In the genomic region with DNA sequence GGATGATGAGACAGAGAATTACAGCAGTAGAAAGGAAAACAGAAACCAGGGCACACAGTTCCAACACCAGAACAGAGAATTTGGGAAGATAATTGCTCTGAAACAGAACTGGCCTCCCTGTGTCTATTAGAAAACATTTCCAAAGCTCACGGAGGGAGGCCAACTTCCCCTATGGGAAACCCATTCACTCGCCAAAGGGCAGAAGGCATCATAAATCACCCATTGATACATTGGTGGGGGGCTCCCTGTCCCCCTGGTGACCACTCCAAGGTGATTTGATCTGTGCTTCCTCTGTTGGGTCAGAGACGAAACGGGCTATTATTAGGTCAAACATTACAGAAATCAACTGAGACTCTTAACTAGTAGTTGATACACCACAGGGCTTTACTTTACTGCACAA, we compare ENCODE assay signal across 9 cellular contexts. TPM values are rescaled to one million over a fixed set of nuclear protein-coding genes. Genes with fewer than 3 reads are reported as not detected.
DNase-seq lines count a peak whose midpoint lies in the region; ATAC-seq and TF ChIP-seq lines count a peak whose summit lies in the region.
"Had no signal": no experiment of that assay in that cellular context is flagged by ENCODE, and none has a peak within 500 bp of the region (broad histone marks: within the 10 kb centered on the region; RNA-seq: fewer than 3 reads in every experiment).

No MANE protein-coding gene starts in this region.

- ATAC-seq in naive B cell (ENCODE audit: low read depth in 2 of 2): no peak

- no peak for TF ChIP-seq CTCF in AG10803 (conservative IDR thresholded peaks at IDR 0.05; ENCODE audit: low read length)

- H3K9me3 Mint-ChIP-seq in IgD-negative memory B cell (no peaks in the 10 kb centered on the region), naive B cell (no peaks in the 10 kb centered on the region)

- H3K27me3 Mint-ChIP-seq in IgD-negative memory B cell: no peaks in the 10 kb centered on the region
- no peaks in the 10 kb centered on the region for H3K27me3 Mint-ChIP-seq in naive B cell

- H3K4me1 ChIP-seq in SJCRH30: no peaks in the 10 kb centered on the region

- H3K36me3 ChIP-seq in SJCRH30: no peaks in the 10 kb centered on the region

- peaks cover 2% of the 10 kb centered on the region for H3K36me3 Mint-ChIP-seq in IgD-negative memory B cell
- H3K36me3 Mint-ChIP-seq in naive B cell: peaks cover 16 to 21% of the 10 kb centered on the region in 2 donors

- DNase-seq in AG10803 (ENCODE audit: low read depth) (no peak), caudate nucleus (lab: John Stamatoyannopoulos, UW) (no peak), naive B cell (no peak), hepatic stellate cell (ENCODE audit: low spot score) (no peak), Ammon's horn (ENCODE audit: low spot score) (no peak), HuH-7.5 (ENCODE audit: low spot score) (no peak), SJCRH30 (no peak)
- DNase-seq: NCI-H2029 had no signal

- no peaks in the 10 kb centered on the region for H3K9me3 ChIP-seq in SJCRH30 (replicated peaks)

- peak overlapping the region in 2 of 3 donors; percentile 52 to 79 for H3K27ac Mint-ChIP-seq in IgD-negative memory B cell
- peak overlapping the region in 2 of 6 donors; percentile 39 to 67 for H3K27ac Mint-ChIP-seq in naive B cell

- H3K4me3 ChIP-seq in AG10803 (ENCODE audit: low read length) (peak overlapping the region; percentile 97), SJCRH30 (no peak overlapping the region)

- H3K4me1 Mint-ChIP-seq in IgD-negative memory B cell (peaks cover 46 to 58% (median 56%) of the 10 kb centered on the region in 3 donors), naive B cell (peaks cover 57 to 73% (median 58%) of the 10 kb centered on the region in 3 donors)

- H3K27me3 ChIP-seq in SJCRH30: no peaks in the 10 kb centered on the region

- H3K27ac ChIP-seq in caudate nucleus (ENCODE audit: low read depth, low read length) (peak overlapping the region; percentile 44), SJCRH30 (no peak overlapping the region)

- H3K4me3 Mint-ChIP-seq in IgD-negative memory B cell: peak overlapping the region; percentile 86 to 99 (median 98)
- peak overlapping the region; percentile 78 to 98 (median 90) for H3K4me3 Mint-ChIP-seq in naive B cell

RNA-seq across cellular contexts. Expression of gene ARL4C, which starts 3.8 kb away (rescaled TPM):
- polyA plus RNA-seq in IgD-negative memory B cell: 20.6 TPM
- polyA plus RNA-seq in naive B cell (ENCODE audit: low read depth in 6 of 6): 10 to 100 TPM; 18.2 to 37.1 (median 28.5) TPM
- 12.2 and 13.0 TPM in 2 replicates for total RNA-seq in SJCRH30 (2014; rRNA removed; shearing (Covaris generic))
